Comparison of ENCODE assay signal across 8 cellular contexts in the genomic region with DNA sequence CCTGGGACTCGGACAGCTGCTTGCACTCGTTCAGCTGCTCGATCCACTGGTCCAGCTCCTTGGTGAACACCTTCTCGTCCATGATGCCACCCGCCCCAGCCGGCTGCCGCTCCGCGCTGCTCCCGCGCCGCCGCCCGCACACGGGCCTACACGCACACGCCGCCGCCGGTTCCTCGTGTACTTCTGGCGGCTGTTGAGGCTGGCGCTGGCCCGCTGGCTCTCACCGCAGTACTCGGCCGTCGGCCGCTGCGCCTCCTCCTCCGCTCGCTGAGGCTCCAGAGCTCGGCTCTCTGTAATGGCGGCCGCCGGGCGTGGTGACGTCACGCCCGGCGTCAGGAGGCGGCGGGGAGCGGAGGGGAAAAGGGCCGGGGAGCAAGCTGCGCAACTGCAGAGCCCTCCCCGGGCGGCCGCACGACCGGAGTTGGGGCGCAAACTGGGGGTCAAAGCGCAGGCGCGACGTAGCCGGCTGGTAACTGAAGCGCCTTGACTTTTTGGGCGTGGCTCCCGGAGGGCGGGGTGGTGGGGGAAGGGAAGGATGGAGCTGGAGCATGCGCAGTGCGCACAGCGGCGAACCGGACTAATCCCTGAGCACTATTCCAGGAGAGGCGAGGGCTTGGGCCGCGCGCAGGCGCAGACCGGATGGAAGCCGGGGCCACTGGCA. TPM values are rescaled to one million over a fixed set of nuclear protein-coding genes. Genes with fewer than 3 reads are reported as not detected.
DNase-seq lines count a peak whose midpoint lies in the region; ATAC-seq, FAIRE-seq and TF ChIP-seq lines count a peak whose summit lies in the region.

PPP2CA (minus strand) TSS at position 294 of the 661 bp plus-strand sequence; CDS start at position 82, 212 bp downstream.

- peak within 1 kb of the TSS; percentile 82 for H3K4me3 Mint-ChIP-seq in natural killer cell treated with Interleukin-12 subunit alpha and Interleukin-12 subunit beta and Interleukin-15 and Interleukin-18, amount 100 ng/mL, for 72 hours

- DNase-seq in EL (peak; percentile 99), H54 (ENCODE audit: insufficient read length, low spot score) (peak; percentile 90), fibroblast of peridontal ligament (ENCODE audit: extremely low read depth) (peak; percentile 99)
- DNase-seq in activated T-helper 9 cell treated with anti-CD3 and anti-CD28 coated beads, Interleukin-2, amount 50 U/mL, for 16 hours (ENCODE audit: low read depth), result peak; percentile 99
- DNase-seq in natural killer cell treated with Interleukin-12 subunit alpha and Interleukin-12 subunit beta and Interleukin-15 and Interleukin-18, amount 100 ng/mL, for 72 hours (ENCODE audit: low spot score), result peak; percentile 99
- DNase-seq in stimulated activated naive CD8-positive, alpha-beta T cell treated with anti-CD3 and anti-CD28 coated beads, Interleukin-15, Interleukin-2, amounts not matched to agents 100 U/mL and 50 U/mL, for 24 hours, result peak; percentile 99

- H3K36me3 ChIP-seq in Loucy (ENCODE audit: insufficient read depth, low read length), result no peaks in the 10 kb centered on the region

- ATAC-seq in natural killer cell treated with Interleukin-12 subunit alpha and Interleukin-12 subunit beta and Interleukin-15 and Interleukin-18, amount 100 ng/mL, for 72 hours, result peak; percentile 93 to 94
- peak; percentile 91 for ATAC-seq in stimulated activated naive CD8-positive, alpha-beta T cell treated with anti-CD3 and anti-CD28 coated beads, Interleukin-15, Interleukin-2, amounts not matched to agents 100 U/mL and 50 U/mL, for 24 hours

- H3K4me3 ChIP-seq in Loucy (ENCODE audit: low read length, poor library complexity, severe bottlenecking), result peak within 1 kb of the TSS; percentile 76

- no peaks in the 10 kb centered on the region for H3K9me2 ChIP-seq in Loucy (replicated peaks; ENCODE audit: low read depth, low read length)

- H3K9me3 ChIP-seq in Loucy (ENCODE audit: insufficient read depth, low read depth, low read length), result no peaks in the 10 kb centered on the region

- peaks cover 24% of the 10 kb centered on the region for H3K36me3 Mint-ChIP-seq in natural killer cell treated with Interleukin-12 subunit alpha and Interleukin-12 subunit beta and Interleukin-15 and Interleukin-18, amount 100 ng/mL, for 72 hours

- H2AFZ ChIP-seq in Loucy (ENCODE audit: low read length), result peak within 1 kb of the TSS; percentile 86

- no peaks in the 10 kb centered on the region for H3K27me3 ChIP-seq in Loucy (ENCODE audit: insufficient read depth, low read length, poor library complexity, severe bottlenecking)

- TF ChIP-seq CTCF in Loucy (conservative IDR thresholded peaks at IDR 0.05; ENCODE audit: low read length), result no peak

- peaks cover 60% of the 10 kb centered on the region for H3K79me2 ChIP-seq in Loucy (ENCODE audit: insufficient read depth, low read length)

- peaks cover 23% of the 10 kb centered on the region for H3K4me1 ChIP-seq in Loucy (ENCODE audit: insufficient read depth, low read length, poor library complexity, severe bottlenecking)

- H3K4me2 ChIP-seq in Loucy (ENCODE audit: low read depth, low read length, poor library complexity, severe bottlenecking), result peak within 1 kb of the TSS; percentile 98

- peaks cover 39% of the 10 kb centered on the region for H4K20me1 ChIP-seq in Loucy (ENCODE audit: insufficient read depth, low read length, poor library complexity, severe bottlenecking)

- TF ChIP-seq POLR2A in H54 (IDR thresholded peaks at IDR 0.05; ENCODE audit: low read depth, low read length) (peak; percentile 83), Raji (IDR thresholded peaks at IDR 0.05; ENCODE audit: insufficient read depth, low read depth, low read length) (peak; percentile 92)

- FAIRE-seq in H54 (lab: Jason Lieb, UNC), result peak; percentile 88

- no peaks in the 10 kb centered on the region for H3K27me3 Mint-ChIP-seq in natural killer cell treated with Interleukin-12 subunit alpha and Interleukin-12 subunit beta and Interleukin-15 and Interleukin-18, amount 100 ng/mL, for 72 hours

- H3F3A ChIP-seq in Loucy (ENCODE audit: low read depth), result no peaks in the 10 kb centered on the region

- peaks cover 36 to 49% of the 10 kb centered on the region in 2 donors for H3K4me1 Mint-ChIP-seq in natural killer cell treated with Interleukin-12 subunit alpha and Interleukin-12 subunit beta and Interleukin-15 and Interleukin-18, amount 100 ng/mL, for 72 hours (ENCODE audit: low read depth in 2 of 2)

- H3K9ac ChIP-seq in Loucy (ENCODE audit: low read depth, low read length, poor library complexity, severe bottlenecking), result peak within 1 kb of the TSS; percentile 96

- no peaks in the 10 kb centered on the region for H3K9me3 Mint-ChIP-seq in natural killer cell treated with Interleukin-12 subunit alpha and Interleukin-12 subunit beta and Interleukin-15 and Interleukin-18, amount 100 ng/mL, for 72 hours

- peak within 1 kb of the TSS; percentile 95 to 99 for H3K27ac Mint-ChIP-seq in natural killer cell treated with Interleukin-12 subunit alpha and Interleukin-12 subunit beta and Interleukin-15 and Interleukin-18, amount 100 ng/mL, for 72 hours

RNA-seq across cellular contexts. Expression of gene PPP2CA, which starts in this region (rescaled TPM):
- 100 to 1,000 TPM; 126 to 185 TPM for total RNA-seq in natural killer cell treated with Interleukin-12 subunit alpha and Interleukin-12 subunit beta and Interleukin-15 and Interleukin-18, amount 100 ng/mL, for 72 hours

Comparison
In these comparisons a context has a peak if more than half of its experiments do, and no peak if none do; other contexts are left out.
1. Peak in every context shown above with its lines: DNase-seq, ATAC-seq and H3K4me3 ChIP-seq.